Comparison of ENCODE assay signal across 1 cellular context in the genomic region with DNA sequence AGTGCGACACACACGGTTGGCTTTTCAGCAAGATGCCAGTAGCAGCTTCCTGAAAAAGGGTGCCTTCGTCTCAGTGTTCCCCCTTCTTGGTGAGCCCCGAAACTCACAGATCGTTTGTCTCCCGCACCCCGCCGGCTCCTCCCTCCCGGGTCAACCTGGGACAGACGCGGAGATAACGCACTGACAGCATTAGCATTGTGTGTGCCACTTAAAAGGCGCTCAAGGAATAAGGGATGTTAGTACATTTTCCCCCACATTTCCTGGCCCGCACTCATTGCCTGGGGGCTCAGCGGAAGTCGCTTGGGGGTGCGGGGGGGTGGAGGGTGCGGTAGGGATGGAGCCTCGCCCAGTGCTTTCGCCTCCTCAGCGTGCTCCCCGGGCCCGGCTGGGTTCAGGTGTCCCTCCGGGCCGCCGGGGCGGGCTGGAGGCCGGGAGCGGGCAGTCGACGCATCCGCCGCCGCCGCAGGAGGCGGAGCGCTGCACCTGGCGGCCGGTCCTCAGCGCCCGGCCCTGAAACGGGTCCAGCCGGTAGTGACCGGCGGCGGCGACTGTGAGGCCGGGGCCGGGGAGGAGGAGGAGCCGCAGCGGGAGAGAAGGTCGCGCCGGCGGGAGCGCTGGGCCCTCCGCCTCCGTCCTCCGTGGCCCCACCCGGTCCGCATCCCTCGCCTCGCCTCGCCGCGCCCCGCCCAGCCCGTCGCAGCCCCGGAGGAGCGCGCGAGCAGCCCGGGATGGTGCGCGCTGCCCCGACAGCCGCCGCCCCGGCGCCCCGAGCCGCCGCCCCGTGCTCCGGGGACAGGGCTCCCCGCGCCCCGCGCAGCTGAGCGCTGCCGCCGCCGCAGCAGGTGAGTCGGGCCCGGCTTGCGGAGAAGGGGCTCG.
TF ChIP-seq lines count a peak whose summit lies in the region.

Gene MFSD6, plus strand, starts transcription at position 694 of the 876 bp plus-strand sequence. CDS start 27,675 bp downstream, outside the sequence.

TF ChIP-seq in HepG2, 621 proteins besides CTCF, POLR2A, EP300 and RAD21 (continued from another document):
- peak; percentile 18; the same call in 1 of the 2 replicates for TF ChIP-seq HOXA5 (CRISPR knock-in tag; IDR thresholded peaks at IDR 0.05)
- 0 out of 2 replicates have a peak, but pooled peaks have one; percentile 49 for TF ChIP-seq ZNF451 (CRISPR knock-in tag; IDR thresholded peaks at IDR 0.05)
- peak; percentile 43; the same call in 1 of the 2 replicates for TF ChIP-seq YEATS4 (CRISPR knock-in tag; IDR thresholded peaks at IDR 0.05; ENCODE audit: borderline replicate concordance)
- TF ChIP-seq HNRNPLL (IDR thresholded peaks at IDR 0.05; ENCODE audit: low read depth, low read length, poor library complexity, severe bottlenecking) = peak; percentile 72
- 0 out of 2 replicates have a peak, but pooled peaks have one; percentile 50 for TF ChIP-seq CSRNP2 (CRISPR knock-in tag; conservative IDR thresholded peaks at IDR 0.05; ENCODE audit: low read depth)
- no peak for TF ChIP-seq KDM6A (CRISPR knock-in tag; IDR thresholded peaks at IDR 0.05; ENCODE audit: low read depth)
- TF ChIP-seq, protein P1, sequence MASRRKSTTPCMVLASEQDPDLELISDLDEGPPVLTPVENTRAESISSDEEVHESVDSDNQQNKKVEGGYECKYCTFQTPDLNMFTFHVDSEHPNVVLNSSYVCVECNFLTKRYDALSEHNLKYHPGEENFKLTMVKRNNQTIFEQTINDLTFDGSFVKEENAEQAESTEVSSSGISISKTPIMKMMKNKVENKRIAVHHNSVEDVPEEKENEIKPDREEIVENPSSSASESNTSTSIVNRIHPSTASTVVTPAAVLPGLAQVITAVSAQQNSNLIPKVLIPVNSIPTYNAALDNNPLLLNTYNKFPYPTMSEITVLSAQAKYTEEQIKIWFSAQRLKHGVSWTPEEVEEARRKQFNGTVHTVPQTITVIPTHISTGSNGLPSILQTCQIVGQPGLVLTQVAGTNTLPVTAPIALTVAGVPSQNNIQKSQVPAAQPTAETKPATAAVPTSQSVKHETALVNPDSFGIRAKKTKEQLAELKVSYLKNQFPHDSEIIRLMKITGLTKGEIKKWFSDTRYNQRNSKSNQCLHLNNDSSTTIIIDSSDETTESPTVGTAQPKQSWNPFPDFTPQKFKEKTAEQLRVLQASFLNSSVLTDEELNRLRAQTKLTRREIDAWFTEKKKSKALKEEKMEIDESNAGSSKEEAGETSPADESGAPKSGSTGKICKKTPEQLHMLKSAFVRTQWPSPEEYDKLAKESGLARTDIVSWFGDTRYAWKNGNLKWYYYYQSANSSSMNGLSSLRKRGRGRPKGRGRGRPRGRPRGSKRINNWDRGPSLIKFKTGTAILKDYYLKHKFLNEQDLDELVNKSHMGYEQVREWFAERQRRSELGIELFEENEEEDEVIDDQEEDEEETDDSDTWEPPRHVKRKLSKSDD (CRISPR knock-in tag; IDR thresholded peaks at IDR 0.05; ENCODE audit: low read depth) = 0 out of 2 replicates have a peak, but pooled peaks have one; percentile 23
- peak; percentile 4; the same call in 1 of the 2 replicates for TF ChIP-seq PHF8 (CRISPR knock-in tag; IDR thresholded peaks at IDR 0.05)
- peak; percentile 36; the same call in 1 of the 2 replicates for TF ChIP-seq RFXAP (CRISPR knock-in tag; IDR thresholded peaks at IDR 0.05; ENCODE audit: borderline replicate concordance)
- peak; percentile 15; the same call in 1 of the 2 replicates for TF ChIP-seq SALL1 (CRISPR knock-in tag; IDR thresholded peaks at IDR 0.05)
- peak; percentile 30; the same call in 1 of the 2 replicates for TF ChIP-seq RXRA (CRISPR knock-in tag; IDR thresholded peaks at IDR 0.05)
- no peak for TF ChIP-seq ZNF264 (CRISPR knock-in tag; IDR thresholded peaks at IDR 0.05)
- TF ChIP-seq, protein P2, sequence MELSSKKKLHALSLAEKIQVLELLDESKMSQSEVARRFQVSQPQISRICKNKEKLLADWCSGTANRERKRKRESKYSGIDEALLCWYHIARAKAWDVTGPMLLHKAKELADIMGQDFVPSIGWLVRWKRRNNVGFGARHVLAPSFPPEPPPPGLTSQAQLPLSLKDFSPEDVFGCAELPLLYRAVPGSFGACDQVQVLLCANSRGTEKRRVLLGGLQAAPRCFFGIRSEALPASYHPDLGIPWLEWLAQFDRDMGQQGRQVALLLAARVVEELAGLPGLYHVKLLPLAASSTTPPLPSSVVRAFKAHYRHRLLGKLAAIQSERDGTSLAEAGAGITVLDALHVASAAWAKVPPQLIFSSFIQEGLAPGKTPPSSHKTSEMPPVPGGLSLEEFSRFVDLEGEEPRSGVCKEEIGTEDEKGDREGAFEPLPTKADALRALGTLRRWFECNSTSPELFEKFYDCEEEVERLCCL (CRISPR knock-in tag; IDR thresholded peaks at IDR 0.05; ENCODE audit: borderline replicate concordance) = no peak
- TF ChIP-seq MLXIP (CRISPR knock-in tag; IDR thresholded peaks at IDR 0.05; ENCODE audit: borderline replicate concordance) = no peak
- 0 out of 2 replicates have a peak, but pooled peaks have one; percentile 26 for TF ChIP-seq RBFOX2 (IDR thresholded peaks at IDR 0.05; ENCODE audit: low read depth, low read length)
- peak; percentile 54 for TF ChIP-seq ZFY (CRISPR knock-in tag; IDR thresholded peaks at IDR 0.05)
- TF ChIP-seq, protein P3, sequence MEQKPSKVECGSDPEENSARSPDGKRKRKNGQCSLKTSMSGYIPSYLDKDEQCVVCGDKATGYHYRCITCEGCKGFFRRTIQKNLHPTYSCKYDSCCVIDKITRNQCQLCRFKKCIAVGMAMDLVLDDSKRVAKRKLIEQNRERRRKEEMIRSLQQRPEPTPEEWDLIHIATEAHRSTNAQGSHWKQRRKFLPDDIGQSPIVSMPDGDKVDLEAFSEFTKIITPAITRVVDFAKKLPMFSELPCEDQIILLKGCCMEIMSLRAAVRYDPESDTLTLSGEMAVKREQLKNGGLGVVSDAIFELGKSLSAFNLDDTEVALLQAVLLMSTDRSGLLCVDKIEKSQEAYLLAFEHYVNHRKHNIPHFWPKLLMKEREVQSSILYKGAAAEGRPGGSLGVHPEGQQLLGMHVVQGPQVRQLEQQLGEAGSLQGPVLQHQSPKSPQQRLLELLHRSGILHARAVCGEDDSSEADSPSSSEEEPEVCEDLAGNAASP (CRISPR knock-in tag; IDR thresholded peaks at IDR 0.05; ENCODE audit: borderline replicate concordance) = peak; percentile 18; the same call in 1 of the 2 replicates
- TF ChIP-seq, protein P4, sequence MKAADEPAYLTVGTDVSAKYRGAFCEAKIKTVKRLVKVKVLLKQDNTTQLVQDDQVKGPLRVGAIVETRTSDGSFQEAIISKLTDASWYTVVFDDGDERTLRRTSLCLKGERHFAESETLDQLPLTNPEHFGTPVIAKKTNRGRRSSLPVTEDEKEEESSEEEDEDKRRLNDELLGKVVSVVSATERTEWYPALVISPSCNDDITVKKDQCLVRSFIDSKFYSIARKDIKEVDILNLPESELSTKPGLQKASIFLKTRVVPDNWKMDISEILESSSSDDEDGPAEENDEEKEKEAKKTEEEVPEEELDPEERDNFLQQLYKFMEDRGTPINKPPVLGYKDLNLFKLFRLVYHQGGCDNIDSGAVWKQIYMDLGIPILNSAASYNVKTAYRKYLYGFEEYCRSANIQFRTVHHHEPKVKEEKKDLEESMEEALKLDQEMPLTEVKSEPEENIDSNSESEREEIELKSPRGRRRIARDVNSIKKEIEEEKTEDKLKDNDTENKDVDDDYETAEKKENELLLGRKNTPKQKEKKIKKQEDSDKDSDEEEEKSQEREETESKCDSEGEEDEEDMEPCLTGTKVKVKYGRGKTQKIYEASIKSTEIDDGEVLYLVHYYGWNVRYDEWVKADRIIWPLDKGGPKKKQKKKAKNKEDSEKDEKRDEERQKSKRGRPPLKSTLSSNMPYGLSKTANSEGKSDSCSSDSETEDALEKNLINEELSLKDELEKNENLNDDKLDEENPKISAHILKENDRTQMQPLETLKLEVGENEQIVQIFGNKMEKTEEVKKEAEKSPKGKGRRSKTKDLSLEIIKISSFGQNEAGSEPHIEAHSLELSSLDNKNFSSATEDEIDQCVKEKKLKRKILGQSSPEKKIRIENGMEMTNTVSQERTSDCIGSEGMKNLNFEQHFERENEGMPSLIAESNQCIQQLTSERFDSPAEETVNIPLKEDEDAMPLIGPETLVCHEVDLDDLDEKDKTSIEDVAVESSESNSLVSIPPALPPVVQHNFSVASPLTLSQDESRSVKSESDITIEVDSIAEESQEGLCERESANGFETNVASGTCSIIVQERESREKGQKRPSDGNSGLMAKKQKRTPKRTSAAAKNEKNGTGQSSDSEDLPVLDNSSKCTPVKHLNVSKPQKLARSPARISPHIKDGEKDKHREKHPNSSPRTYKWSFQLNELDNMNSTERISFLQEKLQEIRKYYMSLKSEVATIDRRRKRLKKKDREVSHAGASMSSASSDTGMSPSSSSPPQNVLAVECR (CRISPR knock-in tag; IDR thresholded peaks at IDR 0.05; ENCODE audit: borderline replicate concordance) = peak; percentile 49; the same call in 1 of the 2 replicates
- TF ChIP-seq, protein P5, sequence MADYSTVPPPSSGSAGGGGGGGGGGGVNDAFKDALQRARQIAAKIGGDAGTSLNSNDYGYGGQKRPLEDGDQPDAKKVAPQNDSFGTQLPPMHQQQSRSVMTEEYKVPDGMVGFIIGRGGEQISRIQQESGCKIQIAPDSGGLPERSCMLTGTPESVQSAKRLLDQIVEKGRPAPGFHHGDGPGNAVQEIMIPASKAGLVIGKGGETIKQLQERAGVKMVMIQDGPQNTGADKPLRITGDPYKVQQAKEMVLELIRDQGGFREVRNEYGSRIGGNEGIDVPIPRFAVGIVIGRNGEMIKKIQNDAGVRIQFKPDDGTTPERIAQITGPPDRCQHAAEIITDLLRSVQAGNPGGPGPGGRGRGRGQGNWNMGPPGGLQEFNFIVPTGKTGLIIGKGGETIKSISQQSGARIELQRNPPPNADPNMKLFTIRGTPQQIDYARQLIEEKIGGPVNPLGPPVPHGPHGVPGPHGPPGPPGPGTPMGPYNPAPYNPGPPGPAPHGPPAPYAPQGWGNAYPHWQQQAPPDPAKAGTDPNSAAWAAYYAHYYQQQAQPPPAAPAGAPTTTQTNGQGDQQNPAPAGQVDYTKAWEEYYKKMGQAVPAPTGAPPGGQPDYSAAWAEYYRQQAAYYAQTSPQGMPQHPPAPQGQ (CRISPR knock-in tag; IDR thresholded peaks at IDR 0.05; ENCODE audit: borderline replicate concordance) = no peak
- TF ChIP-seq ZNF441 (CRISPR knock-in tag; IDR thresholded peaks at IDR 0.05; ENCODE audit: borderline replicate concordance) = peak; percentile 15; the same call in 1 of the 2 replicates
- TF ChIP-seq MED1 (CRISPR knock-in tag; IDR thresholded peaks at IDR 0.05) = no peak
- 0 out of 2 replicates have a peak, but pooled peaks have one; percentile 58 for TF ChIP-seq ZNF619 (CRISPR knock-in tag; IDR thresholded peaks at IDR 0.05)
